Comparison of ENCODE assay signal across 3 cellular contexts in the genomic region with DNA sequence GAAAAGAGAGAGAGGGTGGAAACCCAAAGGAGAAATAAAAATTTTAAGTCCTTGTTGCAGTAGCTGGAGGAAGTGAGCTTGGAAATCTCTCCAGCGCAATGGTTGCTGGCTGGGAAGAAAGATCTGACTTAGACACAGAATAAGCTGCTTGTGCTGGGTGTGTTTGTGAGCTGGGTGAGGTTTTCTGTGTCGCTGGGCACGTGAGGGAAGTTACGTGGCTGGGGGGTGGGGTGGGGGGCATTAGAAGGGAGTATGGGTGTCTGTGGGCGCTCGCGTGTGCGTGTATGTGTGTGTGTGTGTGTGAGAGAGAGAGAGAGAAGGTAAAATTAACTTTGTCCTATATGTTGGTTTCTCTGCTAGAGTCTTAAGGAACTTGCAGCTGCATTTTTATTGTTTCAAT.
TF ChIP-seq lines count a peak whose summit lies in the region.

No MANE protein-coding gene starts in this region.

TF ChIP-seq in A549, 52 proteins besides CTCF, POLR2A, EP300 and RAD21:
- TF ChIP-seq BHLHE40 (IDR thresholded peaks at IDR 0.05; ENCODE audit: low read depth, low read length): 0 out of 2 replicates have a peak, but pooled peaks have one; percentile 14
- no peak for TF ChIP-seq FOSL2 (IDR thresholded peaks at IDR 0.05)
- TF ChIP-seq FOSL2 (CRISPR knock-in tag; IDR thresholded peaks at IDR 0.05): no peak
- TF ChIP-seq, protein P1, sequence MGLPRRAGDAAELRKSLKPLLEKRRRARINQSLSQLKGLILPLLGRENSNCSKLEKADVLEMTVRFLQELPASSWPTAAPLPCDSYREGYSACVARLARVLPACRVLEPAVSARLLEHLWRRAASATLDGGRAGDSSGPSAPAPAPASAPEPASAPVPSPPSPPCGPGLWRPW (IDR thresholded peaks at IDR 0.05): no peak
- TF ChIP-seq, protein P2, sequence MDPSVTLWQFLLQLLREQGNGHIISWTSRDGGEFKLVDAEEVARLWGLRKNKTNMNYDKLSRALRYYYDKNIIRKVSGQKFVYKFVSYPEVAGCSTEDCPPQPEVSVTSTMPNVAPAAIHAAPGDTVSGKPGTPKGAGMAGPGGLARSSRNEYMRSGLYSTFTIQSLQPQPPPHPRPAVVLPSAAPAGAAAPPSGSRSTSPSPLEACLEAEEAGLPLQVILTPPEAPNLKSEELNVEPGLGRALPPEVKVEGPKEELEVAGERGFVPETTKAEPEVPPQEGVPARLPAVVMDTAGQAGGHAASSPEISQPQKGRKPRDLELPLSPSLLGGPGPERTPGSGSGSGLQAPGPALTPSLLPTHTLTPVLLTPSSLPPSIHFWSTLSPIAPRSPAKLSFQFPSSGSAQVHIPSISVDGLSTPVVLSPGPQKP (IDR thresholded peaks at IDR 0.05; ENCODE audit: low read depth, low read length): no peak
- TF ChIP-seq, protein P3, sequence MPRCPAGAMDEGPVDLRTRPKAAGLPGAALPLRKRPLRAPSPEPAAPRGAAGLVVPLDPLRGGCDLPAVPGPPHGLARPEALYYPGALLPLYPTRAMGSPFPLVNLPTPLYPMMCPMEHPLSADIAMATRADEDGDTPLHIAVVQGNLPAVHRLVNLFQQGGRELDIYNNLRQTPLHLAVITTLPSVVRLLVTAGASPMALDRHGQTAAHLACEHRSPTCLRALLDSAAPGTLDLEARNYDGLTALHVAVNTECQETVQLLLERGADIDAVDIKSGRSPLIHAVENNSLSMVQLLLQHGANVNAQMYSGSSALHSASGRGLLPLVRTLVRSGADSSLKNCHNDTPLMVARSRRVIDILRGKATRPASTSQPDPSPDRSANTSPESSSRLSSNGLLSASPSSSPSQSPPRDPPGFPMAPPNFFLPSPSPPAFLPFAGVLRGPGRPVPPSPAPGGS (IDR thresholded peaks at IDR 0.05): no peak

TF ChIP-seq in HEK293, 187 proteins besides CTCF, POLR2A, EP300 and RAD21:
- TF ChIP-seq ZNF843 (tag by site-specific recombination; IDR thresholded peaks at IDR 0.05): no peak
- TF ChIP-seq GFI1B (tag by site-specific recombination; IDR thresholded peaks at IDR 0.05): no peak
- no peak for TF ChIP-seq ZSCAN30 (tag by site-specific recombination; IDR thresholded peaks at IDR 0.05)
- TF ChIP-seq ZNF777 (tag by site-specific recombination; IDR thresholded peaks at IDR 0.05; ENCODE audit: borderline replicate concordance): no peak
- TF ChIP-seq ZIC2 (tag by site-specific recombination; IDR thresholded peaks at IDR 0.05): no peak
- TF ChIP-seq ZFP69B (tag by site-specific recombination; IDR thresholded peaks at IDR 0.05): no peak
- TF ChIP-seq KLF1 (tag by site-specific recombination; IDR thresholded peaks at IDR 0.05): 0 out of 2 replicates have a peak, but pooled peaks have one; percentile 27
- TF ChIP-seq, protein P4, sequence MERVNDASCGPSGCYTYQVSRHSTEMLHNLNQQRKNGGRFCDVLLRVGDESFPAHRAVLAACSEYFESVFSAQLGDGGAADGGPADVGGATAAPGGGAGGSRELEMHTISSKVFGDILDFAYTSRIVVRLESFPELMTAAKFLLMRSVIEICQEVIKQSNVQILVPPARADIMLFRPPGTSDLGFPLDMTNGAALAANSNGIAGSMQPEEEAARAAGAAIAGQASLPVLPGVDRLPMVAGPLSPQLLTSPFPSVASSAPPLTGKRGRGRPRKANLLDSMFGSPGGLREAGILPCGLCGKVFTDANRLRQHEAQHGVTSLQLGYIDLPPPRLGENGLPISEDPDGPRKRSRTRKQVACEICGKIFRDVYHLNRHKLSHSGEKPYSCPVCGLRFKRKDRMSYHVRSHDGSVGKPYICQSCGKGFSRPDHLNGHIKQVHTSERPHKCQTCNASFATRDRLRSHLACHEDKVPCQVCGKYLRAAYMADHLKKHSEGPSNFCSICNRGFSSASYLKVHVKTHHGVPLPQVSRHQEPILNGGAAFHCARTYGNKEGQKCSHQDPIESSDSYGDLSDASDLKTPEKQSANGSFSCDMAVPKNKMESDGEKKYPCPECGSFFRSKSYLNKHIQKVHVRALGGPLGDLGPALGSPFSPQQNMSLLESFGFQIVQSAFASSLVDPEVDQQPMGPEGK (tag by site-specific recombination; IDR thresholded peaks at IDR 0.05): peak; percentile 37; the same call in 1 of the 2 replicates
- no peak for TF ChIP-seq ZNF350 (tag by site-specific recombination; IDR thresholded peaks at IDR 0.05)
- peak; percentile 69 for TF ChIP-seq ZFHX2 (tag by site-specific recombination; conservative IDR thresholded peaks at IDR 0.05)
- TF ChIP-seq KLF8 (tag by site-specific recombination; IDR thresholded peaks at IDR 0.05): no peak
- TF ChIP-seq ZNF146 (tag by site-specific recombination; IDR thresholded peaks at IDR 0.05): no peak
- TF ChIP-seq, protein P5, sequence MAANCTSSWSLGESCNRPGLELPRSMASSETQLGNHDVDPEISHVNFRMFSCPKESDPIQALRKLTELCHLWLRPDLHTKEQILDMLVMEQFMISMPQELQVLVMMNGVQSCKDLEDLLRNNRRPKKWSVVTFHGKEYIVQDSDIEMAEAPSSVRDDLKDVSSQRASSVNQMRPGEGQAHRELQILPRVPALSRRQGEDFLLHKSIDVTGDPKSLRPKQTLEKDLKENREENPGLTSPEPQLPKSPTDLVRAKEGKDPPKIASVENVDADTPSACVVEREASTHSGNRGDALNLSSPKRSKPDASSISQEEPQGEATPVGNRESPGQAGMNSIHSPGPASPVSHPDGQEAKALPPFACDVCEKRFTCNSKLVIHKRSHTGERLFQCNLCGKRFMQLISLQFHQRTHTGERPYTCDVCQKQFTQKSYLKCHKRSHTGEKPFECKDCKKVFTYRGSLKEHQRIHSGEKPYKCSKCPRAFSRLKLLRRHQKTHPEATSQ (tag by site-specific recombination; IDR thresholded peaks at IDR 0.05): no peak
- TF ChIP-seq ZNF830 (tag by site-specific recombination; IDR thresholded peaks at IDR 0.05; ENCODE audit: low read depth): no peak
- no peak for TF ChIP-seq HOXD13 (CRISPR knock-in tag; IDR thresholded peaks at IDR 0.05; ENCODE audit: borderline replicate concordance)
- no peak for TF ChIP-seq ZNF366 (tag by site-specific recombination; conservative IDR thresholded peaks at IDR 0.05)
- TF ChIP-seq OVOL3 (tag by site-specific recombination; IDR thresholded peaks at IDR 0.05): no peak
- peak; percentile 82 for TF ChIP-seq PRDM1 (tag by site-specific recombination; IDR thresholded peaks at IDR 0.05)
- no peak for TF ChIP-seq ZNF140 (tag by site-specific recombination; IDR thresholded peaks at IDR 0.05)
- peak; percentile 69 for TF ChIP-seq EGR2 (tag by site-specific recombination; IDR thresholded peaks at IDR 0.05; ENCODE audit: low read depth)
- TF ChIP-seq ZNF10 (tag by site-specific recombination; IDR thresholded peaks at IDR 0.05): no peak
- no peak for TF ChIP-seq ZNF510 (tag by site-specific recombination; IDR thresholded peaks at IDR 0.05; ENCODE audit: insufficient replicate concordance)

TF ChIP-seq in H1, 55 proteins besides CTCF, POLR2A, EP300 and RAD21:
- TF ChIP-seq SP4 (IDR thresholded peaks at IDR 0.05; ENCODE audit: low read length) (no peak), KDM5A (IDR thresholded peaks at IDR 0.05; ENCODE audit: low read length) (no peak)
- TF ChIP-seq, protein P6, sequence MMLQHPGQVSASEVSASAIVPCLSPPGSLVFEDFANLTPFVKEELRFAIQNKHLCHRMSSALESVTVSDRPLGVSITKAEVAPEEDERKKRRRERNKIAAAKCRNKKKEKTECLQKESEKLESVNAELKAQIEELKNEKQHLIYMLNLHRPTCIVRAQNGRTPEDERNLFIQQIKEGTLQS (IDR thresholded peaks at IDR 0.05; ENCODE audit: insufficient read depth, low read depth, low read length): no peak
- TF ChIP-seq, protein P7, sequence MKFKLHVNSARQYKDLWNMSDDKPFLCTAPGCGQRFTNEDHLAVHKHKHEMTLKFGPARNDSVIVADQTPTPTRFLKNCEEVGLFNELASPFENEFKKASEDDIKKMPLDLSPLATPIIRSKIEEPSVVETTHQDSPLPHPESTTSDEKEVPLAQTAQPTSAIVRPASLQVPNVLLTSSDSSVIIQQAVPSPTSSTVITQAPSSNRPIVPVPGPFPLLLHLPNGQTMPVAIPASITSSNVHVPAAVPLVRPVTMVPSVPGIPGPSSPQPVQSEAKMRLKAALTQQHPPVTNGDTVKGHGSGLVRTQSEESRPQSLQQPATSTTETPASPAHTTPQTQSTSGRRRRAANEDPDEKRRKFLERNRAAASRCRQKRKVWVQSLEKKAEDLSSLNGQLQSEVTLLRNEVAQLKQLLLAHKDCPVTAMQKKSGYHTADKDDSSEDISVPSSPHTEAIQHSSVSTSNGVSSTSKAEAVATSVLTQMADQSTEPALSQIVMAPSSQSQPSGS (IDR thresholded peaks at IDR 0.05; ENCODE audit: low read length): no peak
